ENCODE assay signal across 9 cellular contexts in the genomic region with DNA sequence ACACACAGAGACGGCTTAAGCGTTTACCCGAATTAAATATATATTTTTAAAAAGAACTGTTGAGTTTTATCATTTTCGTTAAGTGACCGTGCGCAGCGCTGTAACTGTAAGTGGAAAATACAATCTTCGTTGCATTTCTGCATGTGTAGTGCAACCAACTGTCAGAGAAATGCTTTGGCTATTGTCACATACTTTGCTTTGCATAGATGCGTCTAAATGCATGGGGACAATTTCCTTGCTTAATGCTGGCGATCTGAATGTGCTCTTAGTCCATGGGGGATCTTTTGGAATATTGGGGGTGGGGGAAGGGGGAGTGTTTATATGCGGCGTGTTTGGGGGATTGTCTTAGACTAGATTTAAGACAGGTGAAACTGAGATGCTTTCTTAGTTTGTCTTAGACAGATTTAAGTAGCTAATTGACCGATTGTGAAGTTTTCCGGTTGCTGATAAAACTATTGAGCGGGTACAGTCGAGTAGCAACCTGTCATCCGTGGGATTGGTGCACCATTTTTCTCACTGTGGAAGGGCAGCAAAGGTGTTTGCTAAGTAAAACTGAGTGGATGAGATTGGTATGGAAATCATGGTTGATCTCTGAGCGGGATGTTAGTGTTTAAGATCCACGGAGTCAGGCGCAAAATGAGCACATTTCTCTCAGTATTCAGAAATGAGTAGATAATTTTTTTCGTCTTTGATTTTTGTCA. TPM values are rescaled to one million over a fixed set of nuclear protein-coding genes. Genes with fewer than 3 reads are reported as not detected.
DNase-seq lines count a peak whose midpoint lies in the region; ATAC-seq, FAIRE-seq and TF ChIP-seq lines count a peak whose summit lies in the region.
"Had no signal": no experiment of that assay in that cellular context is flagged by ENCODE, and none has a peak within 500 bp of the region (broad histone marks: within the 10 kb centered on the region; RNA-seq: fewer than 3 reads in every experiment).

No MANE protein-coding gene starts in this region.

- H3K36me3 ChIP-seq in bronchial epithelial cell (ENCODE audit: control insufficient read depth, insufficient read depth, low read length) (no peaks in the 10 kb centered on the region), tibial nerve (no peaks in the 10 kb centered on the region)
- H3K36me3 ChIP-seq: BLaER1 treated with 17β-estradiol and CSF1 and Interleukin-3, amounts not matched to agents 10 nM and 100 nM had no signal

- no peak for DNase-seq in activated CD4-positive, alpha-beta T cell treated with anti-CD3 and anti-CD28 coated beads, Interleukin-2, amount 10 ng/mL, durations not matched to agents 7 days and 5 days
- no peak for DNase-seq in activated CD4-positive, alpha-beta T cell treated with anti-CD3 and anti-CD28 coated beads for 36 hours
- DNase-seq in bronchial epithelial cell (ENCODE audit: low read depth), result peak; percentile 22
- no peak for DNase-seq in memory B cell (ENCODE audit: low spot score in 2 of 2)
- DNase-seq in tibial nerve (ENCODE audit: low spot score in 2 of 2), result no peak
- no peak for DNase-seq in HCEC 1CT

- H3K27me3 ChIP-seq in bronchial epithelial cell (ENCODE audit: control insufficient read depth, insufficient read depth, low read length) (no peaks in the 10 kb centered on the region), tibial nerve (peaks cover 0 to 76% of the 10 kb centered on the region in 2 donors)
- H3K27me3 ChIP-seq: BLaER1 treated with 17β-estradiol and CSF1 and Interleukin-3, amounts not matched to agents 10 nM and 100 nM had no signal

- peaks cover 64% of the 10 kb centered on the region for H3K27me3 Mint-ChIP-seq in activated CD4-positive, alpha-beta T cell treated with anti-CD3 and anti-CD28 coated beads, Interleukin-2, amount 10 ng/mL, durations not matched to agents 7 days and 5 days
- H3K27me3 Mint-ChIP-seq in activated CD4-positive, alpha-beta T cell treated with anti-CD3 and anti-CD28 coated beads for 36 hours, result peaks cover 53% of the 10 kb centered on the region
- peaks cover 29% of the 10 kb centered on the region for H3K27me3 Mint-ChIP-seq in memory B cell

- ATAC-seq in activated CD4-positive, alpha-beta T cell treated with anti-CD3 and anti-CD28 coated beads for 36 hours, result no peak
- no peak for ATAC-seq in memory B cell (ENCODE audit: low read depth)
- ATAC-seq in HG03354 (IDR thresholded peaks at IDR 0.05; ENCODE audit: poor library complexity, severe bottlenecking, unreplicated experiment), result no peak
- no peak for ATAC-seq in GM21737 (IDR thresholded peaks at IDR 0.05; ENCODE audit: unreplicated experiment)

- TF ChIP-seq CTCF in bronchial epithelial cell (IDR thresholded peaks at IDR 0.05; ENCODE audit: insufficient read depth, low read length, severe bottlenecking) (no peak), tibial nerve (IDR thresholded peaks at IDR 0.05) (no peak)

- 2 to 3% methylated on average over 21 of the region's 21 CpGs for WGBS in tibial nerve, 2 donors

- H3K4me1 ChIP-seq in tibial nerve, result peaks cover 0 to 36% (median 3%) of the 10 kb centered on the region in 4 donors

- H3K4me3 ChIP-seq in bronchial epithelial cell (ENCODE audit: low read depth, low read length), result peak overlapping the region; percentile 70
- H3K4me3 ChIP-seq in tibial nerve, result peak overlapping the region; percentile 40 to 67 (median 50)
- H3K4me3 ChIP-seq: BLaER1 treated with 17β-estradiol and CSF1 and Interleukin-3, amounts not matched to agents 10 nM and 100 nM had no signal

- CTCF ChIA-PET in activated CD4-positive, alpha-beta T cell treated with anti-CD3 and anti-CD28 coated beads, Interleukin-2, amount 10 ng/mL, durations not matched to agents 7 days and 5 days (lab: Charles Lee), result no interaction called here
- CTCF ChIA-PET in activated CD4-positive, alpha-beta T cell treated with anti-CD3 and anti-CD28 coated beads for 36 hours (lab: Charles Lee), result interaction anchor here (0.8 kb wide), 1 partner anchor 21 kb away, joined by 3 read pairs; no protein-coding TSS in a partner anchor

- peaks cover 5% of the 10 kb centered on the region for H3K4me1 Mint-ChIP-seq in activated CD4-positive, alpha-beta T cell treated with anti-CD3 and anti-CD28 coated beads, Interleukin-2, amount 10 ng/mL, durations not matched to agents 7 days and 5 days
- peaks cover 5% of the 10 kb centered on the region for H3K4me1 Mint-ChIP-seq in activated CD4-positive, alpha-beta T cell treated with anti-CD3 and anti-CD28 coated beads for 36 hours
- peaks cover 13% of the 10 kb centered on the region for H3K4me1 Mint-ChIP-seq in memory B cell

- no peaks in the 10 kb centered on the region for H3K9me3 Mint-ChIP-seq in activated CD4-positive, alpha-beta T cell treated with anti-CD3 and anti-CD28 coated beads, Interleukin-2, amount 10 ng/mL, durations not matched to agents 7 days and 5 days
- no peaks in the 10 kb centered on the region for H3K9me3 Mint-ChIP-seq in activated CD4-positive, alpha-beta T cell treated with anti-CD3 and anti-CD28 coated beads for 36 hours (ENCODE audit: low read depth)
- no peaks in the 10 kb centered on the region for H3K9me3 Mint-ChIP-seq in memory B cell

- intact Hi-C loops in activated CD4-positive, alpha-beta T cell treated with anti-CD3 and anti-CD28 coated beads for 36 hours (cut with DNase I, micrococcal nuclease), result no loop called here

- H3K4me3 Mint-ChIP-seq in activated CD4-positive, alpha-beta T cell treated with anti-CD3 and anti-CD28 coated beads, Interleukin-2, amount 10 ng/mL, durations not matched to agents 7 days and 5 days, result no peak overlapping the region
- no peak overlapping the region for H3K4me3 Mint-ChIP-seq in activated CD4-positive, alpha-beta T cell treated with anti-CD3 and anti-CD28 coated beads for 36 hours
- H3K4me3 Mint-ChIP-seq in memory B cell, result peak overlapping the region; percentile 48

- no peaks in the 10 kb centered on the region for H3K9me3 ChIP-seq in tibial nerve

- peak overlapping the region; percentile 63 for H3K27ac Mint-ChIP-seq in activated CD4-positive, alpha-beta T cell treated with anti-CD3 and anti-CD28 coated beads, Interleukin-2, amount 10 ng/mL, durations not matched to agents 7 days and 5 days
- H3K27ac Mint-ChIP-seq in activated CD4-positive, alpha-beta T cell treated with anti-CD3 and anti-CD28 coated beads for 36 hours, result no peak overlapping the region
- no peak overlapping the region for H3K27ac Mint-ChIP-seq in memory B cell

- no peak for FAIRE-seq in bronchial epithelial cell (lab: Jason Lieb, UNC)

- no peak for TF ChIP-seq EP300 in tibial nerve (IDR thresholded peaks at IDR 0.05)

- no peak overlapping the region for H3K27ac ChIP-seq in tibial nerve
- H3K27ac ChIP-seq: BLaER1 treated with 17β-estradiol and CSF1 and Interleukin-3, amounts not matched to agents 10 nM and 100 nM had no signal

- H3K36me3 Mint-ChIP-seq in activated CD4-positive, alpha-beta T cell treated with anti-CD3 and anti-CD28 coated beads, Interleukin-2, amount 10 ng/mL, durations not matched to agents 7 days and 5 days (ENCODE audit: low read depth), result no peaks in the 10 kb centered on the region
- H3K36me3 Mint-ChIP-seq in activated CD4-positive, alpha-beta T cell treated with anti-CD3 and anti-CD28 coated beads for 36 hours (ENCODE audit: low read depth), result no peaks in the 10 kb centered on the region
- H3K36me3 Mint-ChIP-seq in memory B cell, result no peaks in the 10 kb centered on the region

- no peak for TF ChIP-seq POLR2A in tibial nerve (IDR thresholded peaks at IDR 0.05)

- POLR2A ChIA-PET in activated CD4-positive, alpha-beta T cell treated with anti-CD3 and anti-CD28 coated beads, Interleukin-2, amount 10 ng/mL, durations not matched to agents 7 days and 5 days (lab: Charles Lee), result no interaction called here
- POLR2A ChIA-PET in activated CD4-positive, alpha-beta T cell treated with anti-CD3 and anti-CD28 coated beads for 36 hours (lab: Charles Lee), result no interaction called here

RNA-seq across cellular contexts. Expression of a gene that starts 0.5 kb away (rescaled TPM):
- total RNA-seq in activated CD4-positive, alpha-beta T cell treated with anti-CD3 and anti-CD28 coated beads, Interleukin-2, amount 10 ng/mL, durations not matched to agents 7 days and 5 days, result not detected
- total RNA-seq in activated CD4-positive, alpha-beta T cell treated with anti-CD3 and anti-CD28 coated beads for 36 hours, result not detected
- total RNA-seq in bronchial epithelial cell (0.64 and 1.6 TPM in 2 replicates), tibial nerve (1 to 10 TPM in 1 of 4 donors, under 1 TPM in 1, not detected in 2; 0.63 to 1.2 TPM)

RNA-seq across cellular contexts. Expression of a gene that starts 22.7 kb away (rescaled TPM):
- not detected for total RNA-seq in activated CD4-positive, alpha-beta T cell treated with anti-CD3 and anti-CD28 coated beads, Interleukin-2, amount 10 ng/mL, durations not matched to agents 7 days and 5 days
- total RNA-seq in activated CD4-positive, alpha-beta T cell treated with anti-CD3 and anti-CD28 coated beads for 36 hours, result not detected
- total RNA-seq in bronchial epithelial cell, result 0.13 TPM in 1 of 2 replicates, not detected in the other
- total RNA-seq in tibial nerve, result not detected
